Comparison of ENCODE assay signal across 1 cellular context in genomic region chr12:106773945-106774807, GRCh38.
TF ChIP-seq lines count a peak whose summit lies in the region.

RIC8B (plus strand) TSS chr12:106774682; CDS start chr12:106774746, 64 bp downstream.

TF ChIP-seq in HepG2, 621 proteins besides CTCF, POLR2A, EP300 and RAD21 (continued from another document and continues in another):
- TF ChIP-seq, protein P1, sequence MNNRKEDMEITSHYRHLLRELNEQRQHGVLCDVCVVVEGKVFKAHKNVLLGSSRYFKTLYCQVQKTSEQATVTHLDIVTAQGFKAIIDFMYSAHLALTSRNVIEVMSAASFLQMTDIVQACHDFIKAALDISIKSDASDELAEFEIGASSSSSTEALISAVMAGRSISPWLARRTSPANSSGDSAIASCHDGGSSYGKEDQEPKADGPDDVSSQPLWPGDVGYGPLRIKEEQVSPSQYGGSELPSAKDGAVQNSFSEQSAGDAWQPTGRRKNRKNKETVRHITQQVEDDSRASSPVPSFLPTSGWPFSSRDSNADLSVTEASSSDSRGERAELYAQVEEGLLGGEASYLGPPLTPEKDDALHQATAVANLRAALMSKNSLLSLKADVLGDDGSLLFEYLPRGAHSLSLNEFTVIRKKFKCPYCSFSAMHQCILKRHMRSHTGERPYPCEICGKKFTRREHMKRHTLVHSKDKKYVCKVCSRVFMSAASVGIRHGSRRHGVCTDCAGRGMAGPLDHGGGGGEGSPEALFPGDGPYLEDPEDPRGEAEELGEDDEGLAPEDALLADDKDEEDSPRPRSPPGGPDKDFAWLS (CRISPR knock-in tag; IDR thresholded peaks at IDR 0.05; ENCODE audit: borderline replicate concordance), result no peak
- peak; percentile 57; the same call in 1 of the 2 replicates for TF ChIP-seq ZNF543 (CRISPR knock-in tag; IDR thresholded peaks at IDR 0.05)
- TF ChIP-seq, protein P2, sequence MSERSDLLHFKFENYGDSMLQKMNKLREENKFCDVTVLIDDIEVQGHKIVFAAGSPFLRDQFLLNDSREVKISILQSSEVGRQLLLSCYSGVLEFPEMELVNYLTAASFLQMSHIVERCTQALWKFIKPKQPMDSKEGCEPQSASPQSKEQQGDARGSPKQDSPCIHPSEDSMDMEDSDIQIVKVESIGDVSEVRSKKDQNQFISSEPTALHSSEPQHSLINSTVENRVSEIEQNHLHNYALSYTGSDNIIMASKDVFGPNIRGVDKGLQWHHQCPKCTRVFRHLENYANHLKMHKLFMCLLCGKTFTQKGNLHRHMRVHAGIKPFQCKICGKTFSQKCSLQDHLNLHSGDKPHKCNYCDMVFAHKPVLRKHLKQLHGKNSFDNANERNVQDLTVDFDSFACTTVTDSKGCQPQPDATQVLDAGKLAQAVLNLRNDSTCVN (CRISPR knock-in tag; IDR thresholded peaks at IDR 0.05; ENCODE audit: borderline replicate concordance), result peak; percentile 77
- no peak; the same call in 1 of the 2 replicates for TF ChIP-seq GATAD2A (CRISPR knock-in tag; IDR thresholded peaks at IDR 0.05)
- TF ChIP-seq, protein P3, sequence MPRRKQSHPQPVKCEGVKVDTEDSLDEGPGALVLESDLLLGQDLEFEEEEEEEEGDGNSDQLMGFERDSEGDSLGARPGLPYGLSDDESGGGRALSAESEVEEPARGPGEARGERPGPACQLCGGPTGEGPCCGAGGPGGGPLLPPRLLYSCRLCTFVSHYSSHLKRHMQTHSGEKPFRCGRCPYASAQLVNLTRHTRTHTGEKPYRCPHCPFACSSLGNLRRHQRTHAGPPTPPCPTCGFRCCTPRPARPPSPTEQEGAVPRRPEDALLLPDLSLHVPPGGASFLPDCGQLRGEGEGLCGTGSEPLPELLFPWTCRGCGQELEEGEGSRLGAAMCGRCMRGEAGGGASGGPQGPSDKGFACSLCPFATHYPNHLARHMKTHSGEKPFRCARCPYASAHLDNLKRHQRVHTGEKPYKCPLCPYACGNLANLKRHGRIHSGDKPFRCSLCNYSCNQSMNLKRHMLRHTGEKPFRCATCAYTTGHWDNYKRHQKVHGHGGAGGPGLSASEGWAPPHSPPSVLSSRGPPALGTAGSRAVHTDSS (CRISPR knock-in tag; conservative IDR thresholded peaks at IDR 0.05), result no peak
- TF ChIP-seq, protein P4, sequence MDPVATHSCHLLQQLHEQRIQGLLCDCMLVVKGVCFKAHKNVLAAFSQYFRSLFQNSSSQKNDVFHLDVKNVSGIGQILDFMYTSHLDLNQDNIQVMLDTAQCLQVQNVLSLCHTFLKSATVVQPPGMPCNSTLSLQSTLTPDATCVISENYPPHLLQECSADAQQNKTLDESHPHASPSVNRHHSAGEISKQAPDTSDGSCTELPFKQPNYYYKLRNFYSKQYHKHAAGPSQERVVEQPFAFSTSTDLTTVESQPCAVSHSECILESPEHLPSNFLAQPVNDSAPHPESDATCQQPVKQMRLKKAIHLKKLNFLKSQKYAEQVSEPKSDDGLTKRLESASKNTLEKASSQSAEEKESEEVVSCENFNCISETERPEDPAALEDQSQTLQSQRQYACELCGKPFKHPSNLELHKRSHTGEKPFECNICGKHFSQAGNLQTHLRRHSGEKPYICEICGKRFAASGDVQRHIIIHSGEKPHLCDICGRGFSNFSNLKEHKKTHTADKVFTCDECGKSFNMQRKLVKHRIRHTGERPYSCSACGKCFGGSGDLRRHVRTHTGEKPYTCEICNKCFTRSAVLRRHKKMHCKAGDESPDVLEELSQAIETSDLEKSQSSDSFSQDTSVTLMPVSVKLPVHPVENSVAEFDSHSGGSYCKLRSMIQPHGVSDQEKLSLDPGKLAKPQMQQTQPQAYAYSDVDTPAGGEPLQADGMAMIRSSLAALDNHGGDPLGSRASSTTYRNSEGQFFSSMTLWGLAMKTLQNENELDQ (CRISPR knock-in tag; IDR thresholded peaks at IDR 0.05; ENCODE audit: borderline replicate concordance), result no peak
- TF ChIP-seq KAT2B (IDR thresholded peaks at IDR 0.05; ENCODE audit: borderline replicate concordance, low read depth, low read length), result no peak
- TF ChIP-seq ZNF296 (CRISPR knock-in tag; conservative IDR thresholded peaks at IDR 0.05), result no peak
- TF ChIP-seq DRAP1 (CRISPR knock-in tag; IDR thresholded peaks at IDR 0.05), result peak; percentile 57; the same call in 1 of the 2 replicates
- TF ChIP-seq, protein P5, sequence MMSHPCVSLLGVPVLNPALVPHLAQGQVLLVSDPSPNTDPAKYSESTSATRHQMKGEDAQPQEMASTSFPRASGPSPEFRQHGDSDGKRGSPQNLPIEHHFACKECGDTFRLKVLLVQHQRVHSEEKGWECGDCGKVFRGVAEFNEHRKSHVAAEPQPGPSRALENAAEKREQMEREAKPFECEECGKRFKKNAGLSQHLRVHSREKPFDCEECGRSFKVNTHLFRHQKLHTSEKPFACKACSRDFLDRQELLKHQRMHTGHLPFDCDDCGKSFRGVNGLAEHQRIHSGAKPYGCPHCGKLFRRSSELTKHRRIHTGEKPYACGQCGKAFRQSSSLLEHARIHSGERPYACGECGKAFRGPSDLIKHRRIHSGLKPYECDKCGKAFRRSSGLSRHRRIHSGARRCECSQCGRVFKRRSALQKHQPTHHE (CRISPR knock-in tag; IDR thresholded peaks at IDR 0.05; ENCODE audit: borderline replicate concordance), result no peak
- no peak for TF ChIP-seq HMG20A (CRISPR knock-in tag; IDR thresholded peaks at IDR 0.05; ENCODE audit: borderline replicate concordance)
- TF ChIP-seq PHF20 (CRISPR knock-in tag; IDR thresholded peaks at IDR 0.05), result peak; percentile 74
- TF ChIP-seq NFIB (CRISPR knock-in tag; IDR thresholded peaks at IDR 0.05; ENCODE audit: borderline replicate concordance), result no peak
- TF ChIP-seq ZNF747 (CRISPR knock-in tag; IDR thresholded peaks at IDR 0.05; ENCODE audit: borderline replicate concordance), result 0 out of 2 replicates have a peak, but pooled peaks have one; percentile 21
- TF ChIP-seq SIN3A (IDR thresholded peaks at IDR 0.05; ENCODE audit: borderline replicate concordance, low read depth, low read length), result peak; percentile 87; the same call in 1 of the 2 replicates
- no peak for TF ChIP-seq ZNF562 (CRISPR knock-in tag; IDR thresholded peaks at IDR 0.05; ENCODE audit: borderline replicate concordance)
- TF ChIP-seq CEBPB (IDR thresholded peaks at IDR 0.05; ENCODE audit: borderline replicate concordance, low read depth, low read length), result no peak
- TF ChIP-seq RCOR2 (CRISPR knock-in tag; IDR thresholded peaks at IDR 0.05), result peak; percentile 19; the same call in 1 of the 2 replicates
- peak; percentile 73; the same call in 1 of the 2 replicates for TF ChIP-seq KMT2A (CRISPR knock-in tag; IDR thresholded peaks at IDR 0.05)
- no peak for TF ChIP-seq HOXA7 (CRISPR knock-in tag; IDR thresholded peaks at IDR 0.05)
- TF ChIP-seq AFF4 (CRISPR knock-in tag; IDR thresholded peaks at IDR 0.05), result no peak
- TF ChIP-seq, protein P6, sequence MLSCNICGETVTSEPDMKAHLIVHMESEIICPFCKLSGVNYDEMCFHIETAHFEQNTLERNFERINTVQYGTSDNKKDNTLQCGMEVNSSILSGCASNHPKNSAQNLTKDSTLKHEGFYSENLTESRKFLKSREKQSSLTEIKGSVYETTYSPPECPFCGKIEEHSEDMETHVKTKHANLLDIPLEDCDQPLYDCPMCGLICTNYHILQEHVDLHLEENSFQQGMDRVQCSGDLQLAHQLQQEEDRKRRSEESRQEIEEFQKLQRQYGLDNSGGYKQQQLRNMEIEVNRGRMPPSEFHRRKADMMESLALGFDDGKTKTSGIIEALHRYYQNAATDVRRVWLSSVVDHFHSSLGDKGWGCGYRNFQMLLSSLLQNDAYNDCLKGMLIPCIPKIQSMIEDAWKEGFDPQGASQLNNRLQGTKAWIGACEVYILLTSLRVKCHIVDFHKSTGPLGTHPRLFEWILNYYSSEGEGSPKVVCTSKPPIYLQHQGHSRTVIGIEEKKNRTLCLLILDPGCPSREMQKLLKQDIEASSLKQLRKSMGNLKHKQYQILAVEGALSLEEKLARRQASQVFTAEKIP (CRISPR knock-in tag; IDR thresholded peaks at IDR 0.05; ENCODE audit: borderline replicate concordance), result no peak
- TF ChIP-seq NFKB2 (CRISPR knock-in tag; IDR thresholded peaks at IDR 0.05; ENCODE audit: borderline replicate concordance), result peak; percentile 86
- TF ChIP-seq, protein P7, sequence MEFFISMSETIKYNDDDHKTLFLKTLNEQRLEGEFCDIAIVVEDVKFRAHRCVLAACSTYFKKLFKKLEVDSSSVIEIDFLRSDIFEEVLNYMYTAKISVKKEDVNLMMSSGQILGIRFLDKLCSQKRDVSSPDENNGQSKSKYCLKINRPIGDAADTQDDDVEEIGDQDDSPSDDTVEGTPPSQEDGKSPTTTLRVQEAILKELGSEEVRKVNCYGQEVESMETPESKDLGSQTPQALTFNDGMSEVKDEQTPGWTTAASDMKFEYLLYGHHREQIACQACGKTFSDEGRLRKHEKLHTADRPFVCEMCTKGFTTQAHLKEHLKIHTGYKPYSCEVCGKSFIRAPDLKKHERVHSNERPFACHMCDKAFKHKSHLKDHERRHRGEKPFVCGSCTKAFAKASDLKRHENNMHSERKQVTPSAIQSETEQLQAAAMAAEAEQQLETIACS (CRISPR knock-in tag; IDR thresholded peaks at IDR 0.05), result 0 out of 2 replicates have a peak, but pooled peaks have one; percentile 24
- TF ChIP-seq, protein P8, sequence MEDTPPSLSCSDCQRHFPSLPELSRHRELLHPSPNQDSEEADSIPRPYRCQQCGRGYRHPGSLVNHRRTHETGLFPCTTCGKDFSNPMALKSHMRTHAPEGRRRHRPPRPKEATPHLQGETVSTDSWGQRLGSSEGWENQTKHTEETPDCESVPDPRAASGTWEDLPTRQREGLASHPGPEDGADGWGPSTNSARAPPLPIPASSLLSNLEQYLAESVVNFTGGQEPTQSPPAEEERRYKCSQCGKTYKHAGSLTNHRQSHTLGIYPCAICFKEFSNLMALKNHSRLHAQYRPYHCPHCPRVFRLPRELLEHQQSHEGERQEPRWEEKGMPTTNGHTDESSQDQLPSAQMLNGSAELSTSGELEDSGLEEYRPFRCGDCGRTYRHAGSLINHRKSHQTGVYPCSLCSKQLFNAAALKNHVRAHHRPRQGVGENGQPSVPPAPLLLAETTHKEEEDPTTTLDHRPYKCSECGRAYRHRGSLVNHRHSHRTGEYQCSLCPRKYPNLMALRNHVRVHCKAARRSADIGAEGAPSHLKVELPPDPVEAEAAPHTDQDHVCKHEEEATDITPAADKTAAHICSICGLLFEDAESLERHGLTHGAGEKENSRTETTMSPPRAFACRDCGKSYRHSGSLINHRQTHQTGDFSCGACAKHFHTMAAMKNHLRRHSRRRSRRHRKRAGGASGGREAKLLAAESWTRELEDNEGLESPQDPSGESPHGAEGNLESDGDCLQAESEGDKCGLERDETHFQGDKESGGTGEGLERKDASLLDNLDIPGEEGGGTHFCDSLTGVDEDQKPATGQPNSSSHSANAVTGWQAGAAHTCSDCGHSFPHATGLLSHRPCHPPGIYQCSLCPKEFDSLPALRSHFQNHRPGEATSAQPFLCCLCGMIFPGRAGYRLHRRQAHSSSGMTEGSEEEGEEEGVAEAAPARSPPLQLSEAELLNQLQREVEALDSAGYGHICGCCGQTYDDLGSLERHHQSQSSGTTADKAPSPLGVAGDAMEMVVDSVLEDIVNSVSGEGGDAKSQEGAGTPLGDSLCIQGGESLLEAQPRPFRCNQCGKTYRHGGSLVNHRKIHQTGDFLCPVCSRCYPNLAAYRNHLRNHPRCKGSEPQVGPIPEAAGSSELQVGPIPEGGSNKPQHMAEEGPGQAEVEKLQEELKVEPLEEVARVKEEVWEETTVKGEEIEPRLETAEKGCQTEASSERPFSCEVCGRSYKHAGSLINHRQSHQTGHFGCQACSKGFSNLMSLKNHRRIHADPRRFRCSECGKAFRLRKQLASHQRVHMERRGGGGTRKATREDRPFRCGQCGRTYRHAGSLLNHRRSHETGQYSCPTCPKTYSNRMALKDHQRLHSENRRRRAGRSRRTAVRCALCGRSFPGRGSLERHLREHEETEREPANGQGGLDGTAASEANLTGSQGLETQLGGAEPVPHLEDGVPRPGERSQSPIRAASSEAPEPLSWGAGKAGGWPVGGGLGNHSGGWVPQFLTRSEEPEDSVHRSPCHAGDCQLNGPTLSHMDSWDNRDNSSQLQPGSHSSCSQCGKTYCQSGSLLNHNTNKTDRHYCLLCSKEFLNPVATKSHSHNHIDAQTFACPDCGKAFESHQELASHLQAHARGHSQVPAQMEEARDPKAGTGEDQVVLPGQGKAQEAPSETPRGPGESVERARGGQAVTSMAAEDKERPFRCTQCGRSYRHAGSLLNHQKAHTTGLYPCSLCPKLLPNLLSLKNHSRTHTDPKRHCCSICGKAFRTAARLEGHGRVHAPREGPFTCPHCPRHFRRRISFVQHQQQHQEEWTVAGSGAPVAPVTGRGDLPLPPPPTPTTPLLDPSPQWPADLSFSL (CRISPR knock-in tag; IDR thresholded peaks at IDR 0.05), result no peak
- peak; percentile 88 for TF ChIP-seq TFDP2 (CRISPR knock-in tag; IDR thresholded peaks at IDR 0.05)
